16 cellular contexts compared by ENCODE assay signal in genomic region chr19:40583283-40583682, GRCh38. TPM values are rescaled to one million over a fixed set of nuclear protein-coding genes. Genes with fewer than 3 reads are reported as not detected.
DNase-seq lines count a peak whose midpoint lies in the region; ATAC-seq, FAIRE-seq and TF ChIP-seq lines count a peak whose summit lies in the region.
"Had no signal": no experiment of that assay in that cellular context is flagged by ENCODE, and none has a peak within 500 bp of the region (broad histone marks: within the 10 kb centered on the region; RNA-seq: fewer than 3 reads in every experiment).

No MANE protein-coding gene starts in this region.

- CTCF ChIA-PET in A549 (lab: Yijun Ruan, JAX), result interaction anchor here (0.9 to 35.2 kb wide), 5 partner anchors 16 to 278 kb away, joined by 3 to 2247 read pairs (median 4); partner anchors contain the start of gene LTBP4

- H3K4me3 ChIP-seq in A549 (no peak overlapping the region), osteoblast (ENCODE audit: insufficient read depth, low read length) (no peak overlapping the region)

- H3K4me2 ChIP-seq in A549 (0 out of 3 replicates have a peak overlapping the region, but pooled peaks have one; percentile 2), osteoblast (ENCODE audit: insufficient read depth, low read length) (no peak overlapping the region)

- peak overlapping the region; percentile 45 for H3K27ac Mint-ChIP-seq in central memory CD8-positive, alpha-beta T cell (ENCODE audit: low read depth)

- peaks cover 46% of the 10 kb centered on the region for H3K36me3 ChIP-seq in osteoblast (ENCODE audit: insufficient read depth, low read length)

- TF ChIP-seq RAD21 in A549 (conservative IDR thresholded peaks at IDR 0.05 in 1 of 2, IDR thresholded peaks at IDR 0.05 in 1 of 2), result no peak

- H3K27me3 ChIP-seq in osteoblast (ENCODE audit: insufficient read depth, low read length), result no peaks in the 10 kb centered on the region

- H3K9me3 Mint-ChIP-seq in central memory CD8-positive, alpha-beta T cell, result no peaks in the 10 kb centered on the region
- H3K9me3 Mint-ChIP-seq: CD8-positive, alpha-beta T cell had no signal

- no peak for TF ChIP-seq EP300 in A549 (IDR thresholded peaks at IDR 0.05)

- WGBS in A549 (ENCODE audit: missing lambda C conversion rate), result 92% methylated on average over 14 of the region's 14 CpGs

- H2AFZ ChIP-seq in osteoblast (ENCODE audit: low read length), result no peak overlapping the region

- no peaks in the 10 kb centered on the region for H4K20me1 ChIP-seq in osteoblast (ENCODE audit: insufficient read depth, low read length)

- TF ChIP-seq POLR2A in A549 (IDR thresholded peaks at IDR 0.05; ENCODE audit: low read length), result no peak

- H3K27ac ChIP-seq in A549 (peak overlapping the region in 1 of 2 experiments; percentile 84; a peak in 4 of 6 replicates), osteoblast (ENCODE audit: low read depth, low read length) (no peak overlapping the region)
- H3K27ac ChIP-seq: C4-2B had no signal

- no peaks in the 10 kb centered on the region for H3K27me3 Mint-ChIP-seq in central memory CD8-positive, alpha-beta T cell

- H3K4me1 Mint-ChIP-seq in central memory CD8-positive, alpha-beta T cell, result peaks cover 27% of the 10 kb centered on the region

- H3K79me2 ChIP-seq in osteoblast (ENCODE audit: insufficient read depth, low read length), result no peaks in the 10 kb centered on the region

- H3K36me3 Mint-ChIP-seq in central memory CD8-positive, alpha-beta T cell (ENCODE audit: insufficient read depth), result peaks cover 55% of the 10 kb centered on the region

- TF ChIP-seq CTCF in A549 (IDR thresholded peaks at IDR 0.05) (no peak), osteoblast (IDR thresholded peaks at IDR 0.05; ENCODE audit: extremely low read depth, low read depth, low read length) (no peak)

- H3K4me1 ChIP-seq in A549 (peaks cover 40% of the 10 kb centered on the region), osteoblast (ENCODE audit: insufficient read depth, low read length) (peaks cover 7% of the 10 kb centered on the region)

- ATAC-seq in A549 (no peak), GM21360 (IDR thresholded peaks at IDR 0.05; ENCODE audit: unreplicated experiment) (no peak)
- no peak for ATAC-seq in central memory CD8-positive, alpha-beta T cell (replicated peaks; ENCODE audit: extremely low read depth, poor library complexity, severe bottlenecking)
- ATAC-seq: CD8-positive, alpha-beta T cell had no signal

- H3K4me3 Mint-ChIP-seq in central memory CD8-positive, alpha-beta T cell, result no peak overlapping the region
- H3K4me3 Mint-ChIP-seq: CD8-positive, alpha-beta T cell had no signal

- POLR2A ChIA-PET in A549 (lab: Yijun Ruan, JAX), result interaction anchor here (0.7 to 1.6 kb wide), 2 partner anchors 12 kb away, joined by 3 to 4 read pairs; no protein-coding TSS in a partner anchor

- H3K9me3 ChIP-seq in A549 (no peaks in the 10 kb centered on the region), osteoblast (ENCODE audit: low read depth, low read length) (no peaks in the 10 kb centered on the region)

- no peak for FAIRE-seq in A549 (lab: Jason Lieb, UNC)
- FAIRE-seq: GM19239, HepG2 had no signal

- DNase-seq in A549 (ENCODE audit: low read depth in 1 of 2, low spot score in 1 of 2) (no peak), D341Med (ENCODE audit: low spot score) (peak; percentile 17), osteoblast (ENCODE audit: insufficient read length, low spot score, missing footprints) (peak; percentile 6), HUDEP-2 (lab: John Stamatoyannopoulos, UW; ENCODE audit: unreplicated experiment in 76 of 76) (no peak), SW480 (ENCODE audit: low spot score) (no peak)
- no peak for DNase-seq in central memory CD8-positive, alpha-beta T cell (ENCODE audit: low spot score in 2 of 2)
- no peak for DNase-seq in effector CD4-positive, alpha-beta T cell
- DNase-seq: 8988T; CD8-positive, alpha-beta T cell; COR-L47; DND-41; GDM1 had no signal

TF ChIP-seq in A549, 52 proteins besides CTCF, POLR2A, EP300 and RAD21:
- TF ChIP-seq PBX3 (IDR thresholded peaks at IDR 0.05) (no peak), HES2 (IDR thresholded peaks at IDR 0.05) (no peak), ZC3H11A (IDR thresholded peaks at IDR 0.05) (no peak), ZSCAN20 (CRISPR knock-in tag; IDR thresholded peaks at IDR 0.05) (no peak), MAZ (IDR thresholded peaks at IDR 0.05; ENCODE audit: borderline replicate concordance, low read depth, low read length) (no peak)

RNA-seq across cellular contexts. Expression of gene SHKBP1, which starts 6.6 kb away (rescaled TPM):
- polyA plus RNA-seq in A549 (2011; rRNA removed) (75.2 and 79.7 TPM in 2 replicates), A549 (2017; fragmentation: RNase III; extraction: RNeasy Plus Mini Kit Qiagen cat#74134 plus additional on column Dnase treatment) (94.9 to 128 TPM (median 123 TPM) in 3 replicates)
- 163 and 237 TPM in 2 replicates for polyA plus RNA-seq in A549 (2012; cell fraction: cytosol; rRNA removed)
- 317 and 432 TPM in 2 replicates for polyA plus RNA-seq in A549 (2012; cell fraction: nucleus; rRNA removed)
- polyA minus RNA-seq in A549 (2011; rRNA and poly(A)+ RNA removed), result 133 and 167 TPM in 2 replicates
- total RNA-seq in osteoblast, result 16.3 and 18.9 TPM in 2 replicates

RNA-seq across cellular contexts. Expression of gene LTBP4, which starts 17.9 kb away (rescaled TPM):
- 23.1 and 32.0 TPM in 2 replicates for polyA plus RNA-seq in A549 (2011; rRNA removed)
- polyA plus RNA-seq in A549 (2012; cell fraction: cytosol; rRNA removed), result 65.2 and 69.3 TPM in 2 replicates
- 475 and 611 TPM in 2 replicates for polyA plus RNA-seq in A549 (2012; cell fraction: nucleus; rRNA removed)
- 37.7 to 51.1 TPM (median 43.2 TPM) in 3 replicates for polyA plus RNA-seq in A549 (2017; fragmentation: RNase III; extraction: RNeasy Plus Mini Kit Qiagen cat#74134 plus additional on column Dnase treatment)
- 16.3 and 26.9 TPM in 2 replicates for polyA minus RNA-seq in A549 (2011; rRNA and poly(A)+ RNA removed)
- 13.6 and 16.6 TPM in 2 replicates for total RNA-seq in osteoblast

Comparison
In these comparisons a context has a peak if more than half of its experiments do, and no peak if none do; other contexts are left out.
1. DNase-seq: peak in D341Med (single experiment) and osteoblast (single experiment); none in A549 (0 of 2), central memory CD8-positive, alpha-beta T cell (0 of 2), HUDEP-2 (0 of 76), SW480 (single experiment) and effector CD4-positive, alpha-beta T cell (single experiment).